ENCODE assay signal across 10 cellular contexts in genomic region chr1:27519341-27520258, GRCh38.
A peak's percentile ranks its signal among the peaks of the same experiment; 100 is the strongest.
DNase-seq lines count a peak whose midpoint lies in the region; ATAC-seq and TF ChIP-seq lines count a peak whose summit lies in the region.
"Had no signal": no experiment of that assay in that cellular context is flagged by ENCODE, and none has a peak within 500 bp of the region (broad histone marks: within the 10 kb centered on the region; RNA-seq: fewer than 3 reads in every experiment).

No MANE protein-coding gene starts in this region.

- H3K27me3 ChIP-seq in muscle layer of colon (ENCODE audit: control insufficient read depth in 1 of 2, insufficient read depth in 2 of 2, low read length in 2 of 2), result no peaks in the 10 kb centered on the region
- H3K27me3 ChIP-seq: ovary had no signal

- H3K36me3 ChIP-seq in muscle layer of colon (ENCODE audit: insufficient read depth, low read length), result no peaks in the 10 kb centered on the region
- H3K36me3 ChIP-seq: HAP-1, ovary had no signal

- ATAC-seq in GM21515 (IDR thresholded peaks at IDR 0.05; ENCODE audit: unreplicated experiment), result no peak
- ATAC-seq in HG02610 (IDR thresholded peaks at IDR 0.05; ENCODE audit: unreplicated experiment), result no peak
- ATAC-seq in GM21529 (IDR thresholded peaks at IDR 0.05; ENCODE audit: unreplicated experiment), result no peak

- in situ Hi-C loops in ACHN (cut with HindIII; ENCODE audit: low pct_ligation_motif_present, low pct_unique_long_range_greater_than_20kb, low sequenced_read_pairs), result no loop called here

- DNase-seq in ACHN (peak; percentile 28), NCI-H1694 (lab: John Stamatoyannopoulos, UW) (peak; percentile 28), coronary artery (ENCODE audit: low spot score) (no peak), cortex of kidney (lab: John Stamatoyannopoulos, UW) (no peak)

- peak overlapping the region; percentile 27 to 81 for H3K27ac ChIP-seq in coronary artery
- peak overlapping the region; percentile 41 for H3K27ac ChIP-seq in muscle layer of colon (ENCODE audit: low read depth, low read length)

- H3K4me3 ChIP-seq in coronary artery (peak overlapping the region; percentile 22), muscle layer of colon (ENCODE audit: low read depth in 1 of 2, low read length in 2 of 2) (peak overlapping the region in 1 of 2 donors; percentile 18)
- H3K4me3 ChIP-seq: HAP-1, ovary had no signal

- H3K4me1 ChIP-seq in muscle layer of colon (ENCODE audit: insufficient read depth, low read length), result peaks cover 52% of the 10 kb centered on the region
- H3K4me1 ChIP-seq: HAP-1 had no signal

- TF ChIP-seq CTCF in coronary artery (IDR thresholded peaks at IDR 0.05), result no peak

- no peak overlapping the region for H3K9ac ChIP-seq in muscle layer of colon (ENCODE audit: low read length)

- no peaks in the 10 kb centered on the region for H3K9me3 ChIP-seq in muscle layer of colon (ENCODE audit: low read length)
- H3K9me3 ChIP-seq: HAP-1, ovary had no signal

Comparison
In these comparisons a context has a peak if more than half of its experiments do, and no peak if none do; other contexts are left out.
1. DNase-seq: peak in ACHN (single experiment) and NCI-H1694 (single experiment); none in coronary artery (single experiment) and cortex of kidney (single experiment).